Comparison of ENCODE assay signal across 9 cellular contexts in genomic region chr17:60506312-60506711, GRCh38. TPM values are rescaled to one million over a fixed set of nuclear protein-coding genes. Genes with fewer than 3 reads are reported as not detected.
DNase-seq lines count a peak whose midpoint lies in the region; ATAC-seq and TF ChIP-seq lines count a peak whose summit lies in the region.
"Had no signal": no experiment of that assay in that cellular context is flagged by ENCODE, and none has a peak within 500 bp of the region (broad histone marks: within the 10 kb centered on the region; RNA-seq: fewer than 3 reads in every experiment).

No MANE protein-coding gene starts in this region.

- H3K27me3 Mint-ChIP-seq in CD4-positive, alpha-beta T cell: no peaks in the 10 kb centered on the region

- peak; percentile 32 to 61 for DNase-seq in AML-193 (lab: John Stamatoyannopoulos, UW)
- DNase-seq in KBM-7: peak; percentile 32
- peak; percentile 79 for DNase-seq in astrocyte of the hippocampus (ENCODE audit: low read depth, low spot score)
- peak; percentile 26 for DNase-seq in left kidney (ENCODE audit: low read depth, low spot score)
- no peak for DNase-seq in OCI-M2 (lab: John Stamatoyannopoulos, UW; ENCODE audit: unreplicated experiment)
- no peak for DNase-seq in CD4-positive, alpha-beta T cell
- DNase-seq in vagina (ENCODE audit: extremely low spot score in 2 of 2): no peak

- no peaks in the 10 kb centered on the region for H3K36me3 ChIP-seq in vagina

- H3K4me3 Mint-ChIP-seq in CD4-positive, alpha-beta T cell: no peak overlapping the region

- no peak overlapping the region for H3K27ac Mint-ChIP-seq in CD4-positive, alpha-beta T cell

- intact Hi-C loops in CD4-positive, alpha-beta T cell (cut with DNase I, micrococcal nuclease): no loop called here
- intact Hi-C loops in vagina (cut with DNase I): no loop called here

- no peaks in the 10 kb centered on the region for H3K27me3 ChIP-seq in CD4-positive, alpha-beta T cell (ENCODE audit: control insufficient read depth, insufficient read depth, low read length)
- H3K27me3 ChIP-seq in vagina: no peaks in the 10 kb centered on the region

- in situ Hi-C loops in KBM-7 (cut with MboI; ENCODE audit: low pct_unique_long_range_greater_than_20kb, low sequenced_read_pairs): no loop called here

- ATAC-seq in GM19395 (IDR thresholded peaks at IDR 0.05; ENCODE audit: unreplicated experiment): no peak
- no peak for ATAC-seq in CD4-positive, alpha-beta T cell (ENCODE audit: poor library complexity)

- no peak for TF ChIP-seq CTCF in CD4-positive, alpha-beta T cell (IDR thresholded peaks at IDR 0.05)
- TF ChIP-seq CTCF in vagina (IDR thresholded peaks at IDR 0.05): no peak

- no peaks in the 10 kb centered on the region for H3K9me3 ChIP-seq in CD4-positive, alpha-beta T cell (ENCODE audit: control insufficient read depth, low read length)
- no peaks in the 10 kb centered on the region for H3K9me3 ChIP-seq in vagina

- H3K27ac ChIP-seq in CD4-positive, alpha-beta T cell (ENCODE audit: low read depth, low read length): no peak overlapping the region
- H3K27ac ChIP-seq in vagina: no peak overlapping the region
- H3K27ac ChIP-seq: parathyroid adenoma had no signal

- H3K36me3 Mint-ChIP-seq in CD4-positive, alpha-beta T cell (ENCODE audit: low read depth): peaks cover 39% of the 10 kb centered on the region

- peaks cover 41% of the 10 kb centered on the region for H3K4me1 ChIP-seq in vagina

- H3K9me3 Mint-ChIP-seq in CD4-positive, alpha-beta T cell: no peaks in the 10 kb centered on the region

- POLR2A ChIA-PET in CD4-positive, alpha-beta T cell (lab: Charles Lee): no interaction called here

- no peak for TF ChIP-seq POLR2A in vagina (IDR thresholded peaks at IDR 0.05)

- CTCF ChIA-PET in CD4-positive, alpha-beta T cell (lab: Charles Lee): no interaction called here

- no peak overlapping the region for H3K4me3 ChIP-seq in vagina

- peaks cover 39% of the 10 kb centered on the region for H3K4me1 Mint-ChIP-seq in CD4-positive, alpha-beta T cell (ENCODE audit: low read depth)

RNA-seq across cellular contexts. Expression of gene APPBP2, which starts 19.7 kb away (rescaled TPM):
- total RNA-seq in CD4-positive, alpha-beta T cell: 10 to 100 TPM; 18.5 to 18.7 TPM
- total RNA-seq in vagina: 23.6 TPM

Comparison
In these comparisons a context has a peak if more than half of its experiments do, and no peak if none do; other contexts are left out.
1. DNase-seq: peak in AML-193 (2 of 2), KBM-7 (single experiment), astrocyte of the hippocampus (single experiment) and left kidney (single experiment); none in OCI-M2 (single experiment), CD4-positive, alpha-beta T cell (0 of 10) and vagina (0 of 2).